Comparison of ENCODE assay signal across 8 cellular contexts in the genomic region with DNA sequence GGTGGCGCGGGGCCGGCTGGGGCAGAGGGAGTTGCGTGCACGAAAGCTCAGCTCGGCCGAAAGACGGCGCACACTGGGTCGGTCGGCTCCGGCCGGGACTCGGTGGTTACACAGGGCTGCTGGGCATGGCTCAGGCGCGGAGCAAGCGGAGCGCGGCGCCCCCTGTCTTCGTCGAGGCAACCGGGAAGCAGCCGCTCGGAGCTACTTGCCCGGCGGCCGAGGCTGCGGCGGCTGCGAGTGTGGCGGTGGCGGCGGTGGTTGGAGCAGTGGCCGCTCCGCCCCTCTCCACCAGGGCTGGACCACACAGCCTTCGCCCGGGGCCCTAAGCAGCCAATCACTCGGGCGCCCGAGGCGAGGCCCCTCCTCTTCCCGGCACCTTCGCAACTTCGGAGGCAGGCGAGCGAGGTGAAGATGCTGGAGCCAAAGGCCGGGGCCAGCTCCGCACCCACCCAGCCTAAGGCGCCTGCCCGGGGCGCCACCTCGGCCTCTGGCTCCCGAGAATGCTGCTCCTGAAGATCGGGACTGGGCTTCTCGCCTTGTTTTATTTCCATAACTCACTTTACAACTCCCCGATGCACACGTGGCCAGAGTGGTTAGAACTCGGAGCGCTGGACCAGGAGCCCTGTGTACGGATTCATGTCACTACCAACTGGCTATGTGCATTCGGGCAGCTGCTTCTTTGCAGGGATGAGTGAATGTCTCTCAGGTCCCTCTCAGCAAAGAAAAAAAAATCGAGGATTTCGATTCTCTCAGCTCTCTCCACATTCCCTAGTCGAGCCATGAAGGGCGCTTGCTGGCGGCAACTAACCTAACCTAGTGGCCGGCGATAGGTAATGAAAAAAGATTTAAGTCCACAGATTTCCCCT. TPM values are rescaled to one million over a fixed set of nuclear protein-coding genes. Genes with fewer than 3 reads are reported as not detected.
DNase-seq lines count a peak whose midpoint lies in the region; ATAC-seq lines count a peak whose summit lies in the region.

A gene (minus strand): TSS at position 241 of the 866 bp plus-strand sequence. CDS start 241 bp downstream, outside the sequence.

- DNase-seq in DMS 273 treated with DMSO at 0.1 percent for 48 hours (lab: John Stamatoyannopoulos, UW), result peak; percentile 75
- peak; percentile 86 for DNase-seq in HT-29 (ENCODE audit: low spot score)
- peak; percentile 85 for DNase-seq in NOMO-1 treated with DMSO at 0.1 percent for 48 hours (lab: John Stamatoyannopoulos, UW; ENCODE audit: unreplicated experiment)
- DNase-seq in activated CD8-positive, alpha-beta memory T cell treated with anti-CD3 and anti-CD28 coated beads, Interleukin-2, amount 50 U/mL, for 4 hours, result peak; percentile 54
- DNase-seq in epithelial cell of prostate (ENCODE audit: low read depth, low spot score), result peak; percentile 57
- peak; percentile 65 for DNase-seq in stimulated activated naive B cell treated with anti-CD40 and anti-IgM and Interleukin-4, amounts not matched to agents 10 μg/mL and 1 μg/mL and 100 μg/mL, for 72 hours

- peak; percentile 77 for ATAC-seq in GM21367 (IDR thresholded peaks at IDR 0.05; ENCODE audit: unreplicated experiment)
- ATAC-seq in stimulated activated naive B cell treated with anti-CD40 and anti-IgM and Interleukin-4, amounts not matched to agents 10 μg/mL and 1 μg/mL and 100 μg/mL, for 72 hours (replicated peaks), result peak; percentile 81 to 86

- H3K4me1 Mint-ChIP-seq in stimulated activated naive B cell treated with anti-CD40 and anti-IgM and Interleukin-4, amounts not matched to agents 10 μg/mL and 1 μg/mL and 100 μg/mL, for 72 hours, result peaks cover 17 to 42% of the 10 kb centered on the region in 2 donors

- peaks cover 24% of the 10 kb centered on the region for H3K4me1 ChIP-seq in mononuclear cell (ENCODE audit: insufficient read depth, low read length)

- H3K27me3 Mint-ChIP-seq in stimulated activated naive B cell treated with anti-CD40 and anti-IgM and Interleukin-4, amounts not matched to agents 10 μg/mL and 1 μg/mL and 100 μg/mL, for 72 hours, result peaks cover 16 to 45% of the 10 kb centered on the region in 2 donors

- peaks cover 57% of the 10 kb centered on the region for H3K27me3 ChIP-seq in mononuclear cell (ENCODE audit: insufficient read depth, low read length)

- H3K36me3 Mint-ChIP-seq in stimulated activated naive B cell treated with anti-CD40 and anti-IgM and Interleukin-4, amounts not matched to agents 10 μg/mL and 1 μg/mL and 100 μg/mL, for 72 hours, result peaks cover 3 to 6% of the 10 kb centered on the region in 2 donors

- peak within 1 kb of the TSS; percentile 60 for H3K27ac Mint-ChIP-seq in stimulated activated naive B cell treated with anti-CD40 and anti-IgM and Interleukin-4, amounts not matched to agents 10 μg/mL and 1 μg/mL and 100 μg/mL, for 72 hours

- H3K4me3 ChIP-seq in mononuclear cell (ENCODE audit: low read length), result peak within 1 kb of the TSS; percentile 20

- peak within 1 kb of the TSS; percentile 79 to 85 for H3K4me3 Mint-ChIP-seq in stimulated activated naive B cell treated with anti-CD40 and anti-IgM and Interleukin-4, amounts not matched to agents 10 μg/mL and 1 μg/mL and 100 μg/mL, for 72 hours

- no peak within 1 kb of the TSS for H3K27ac ChIP-seq in epithelial cell of prostate

- no peaks in the 10 kb centered on the region for H3K9me3 ChIP-seq in mononuclear cell (ENCODE audit: low read depth, low read length)

- no peaks in the 10 kb centered on the region for H3K9me3 Mint-ChIP-seq in stimulated activated naive B cell treated with anti-CD40 and anti-IgM and Interleukin-4, amounts not matched to agents 10 μg/mL and 1 μg/mL and 100 μg/mL, for 72 hours

RNA-seq across cellular contexts. Expression of the gene that starts here (rescaled TPM):
- total RNA-seq in HT-29 (2014; rRNA removed; shearing (Covaris generic)), result not detected in 2 replicates
- not detected for total RNA-seq in mononuclear cell

Comparison
In these comparisons a context has a peak if more than half of its experiments do, and no peak if none do; other contexts are left out.
1. Peak in DNase-seq in HT-29; RNA of the gene not detected or under 1 TPM.